Comparison of ENCODE assay signal across 12 cellular contexts in the genomic region with DNA sequence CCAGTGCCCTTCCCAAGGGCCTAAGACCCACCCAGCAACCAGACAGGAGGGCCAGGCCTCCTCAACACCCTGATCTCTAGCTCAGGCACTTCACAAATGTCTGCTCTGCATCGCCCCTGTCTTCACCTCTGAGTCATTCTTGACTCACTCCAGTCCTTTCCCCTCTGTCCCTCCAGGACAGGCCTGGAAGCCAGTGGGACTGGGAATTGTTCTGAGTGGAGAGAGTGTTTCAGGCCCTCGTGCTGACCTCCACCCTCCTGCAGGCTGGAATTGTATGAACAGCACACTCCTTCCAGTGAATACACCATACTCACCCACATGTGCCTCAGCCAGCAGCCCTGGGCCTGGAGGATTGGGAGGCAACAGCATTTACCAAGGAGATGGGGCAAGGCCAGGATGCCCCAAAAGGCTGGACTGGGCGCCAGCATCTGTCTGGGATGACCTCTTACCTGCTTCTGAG.
DNase-seq lines count a peak whose midpoint lies in the region; ATAC-seq and TF ChIP-seq lines count a peak whose summit lies in the region.
"Had no signal": no experiment of that assay in that cellular context is flagged by ENCODE, and none has a peak within 500 bp of the region (broad histone marks: within the 10 kb centered on the region; RNA-seq: fewer than 3 reads in every experiment).

No MANE protein-coding gene starts in this region.

- no peak for TF ChIP-seq CTCF in fibroblast of mammary gland (conservative IDR thresholded peaks at IDR 0.05; ENCODE audit: control insufficient read depth, insufficient read depth, low read depth, low read length)

- H3K4me1 Mint-ChIP-seq in CD8-positive, alpha-beta memory T cell, result no peaks in the 10 kb centered on the region
- H3K4me1 Mint-ChIP-seq: activated naive CD8-positive, alpha-beta T cell treated with anti-CD3 and anti-CD28 coated beads for 36 hours; CD14-positive monocyte; nephron had no signal

- no peaks in the 10 kb centered on the region for H3K9me3 Mint-ChIP-seq in CD8-positive, alpha-beta memory T cell
- H3K9me3 Mint-ChIP-seq: activated naive CD8-positive, alpha-beta T cell treated with anti-CD3 and anti-CD28 coated beads for 36 hours had no signal

- peaks cover 6% of the 10 kb centered on the region for H3K4me1 ChIP-seq in mesodermal cell (ENCODE audit: control insufficient read depth, insufficient read depth, low read length, poor library complexity, severe bottlenecking)
- H3K4me1 ChIP-seq in CD8-positive, alpha-beta memory T cell (ENCODE audit: insufficient read depth, low read length), result no peaks in the 10 kb centered on the region

- H3K36me3 Mint-ChIP-seq in CD8-positive, alpha-beta memory T cell, result no peaks in the 10 kb centered on the region
- H3K36me3 Mint-ChIP-seq: activated naive CD8-positive, alpha-beta T cell treated with anti-CD3 and anti-CD28 coated beads for 36 hours; CD14-positive monocyte had no signal

- peaks cover 3 to 8% of the 10 kb centered on the region in 2 donors for H3K27me3 Mint-ChIP-seq in CD8-positive, alpha-beta memory T cell
- H3K27me3 Mint-ChIP-seq: activated naive CD8-positive, alpha-beta T cell treated with anti-CD3 and anti-CD28 coated beads for 36 hours had no signal

- DNase-seq in EL, result peak; percentile 86
- peak; percentile 13 for DNase-seq in RKO (ENCODE audit: low spot score)
- peak; percentile 90 for DNase-seq in fibroblast of mammary gland (ENCODE audit: low read depth)
- no peak for DNase-seq in CD8-positive, alpha-beta memory T cell
- DNase-seq: activated naive CD8-positive, alpha-beta T cell treated with anti-CD3 and anti-CD28 coated beads for 36 hours had no signal

- H3K9me3 ChIP-seq in mesodermal cell (ENCODE audit: control insufficient read depth, low read length), result no peaks in the 10 kb centered on the region
- no peaks in the 10 kb centered on the region for H3K9me3 ChIP-seq in CD8-positive, alpha-beta memory T cell (ENCODE audit: low read length)

- no peak for ATAC-seq in GM18517 (IDR thresholded peaks at IDR 0.05; ENCODE audit: unreplicated experiment)
- no peak for ATAC-seq in HG03565 (IDR thresholded peaks at IDR 0.05; ENCODE audit: unreplicated experiment)
- ATAC-seq in GM21367 (IDR thresholded peaks at IDR 0.05; ENCODE audit: unreplicated experiment), result no peak

- H3K27ac ChIP-seq in mesodermal cell (ENCODE audit: low read depth, low read length, severe bottlenecking), result peak overlapping the region; percentile 31
- H3K27ac ChIP-seq in CD8-positive, alpha-beta memory T cell (ENCODE audit: low read depth, low read length), result no peak overlapping the region
- H3K27ac ChIP-seq: skin epidermis had no signal

- no peak overlapping the region for H3K4me3 Mint-ChIP-seq in CD8-positive, alpha-beta memory T cell
- H3K4me3 Mint-ChIP-seq: activated naive CD8-positive, alpha-beta T cell treated with anti-CD3 and anti-CD28 coated beads for 36 hours; CD14-positive monocyte; nephron had no signal

- 75 to 92% methylated on average over 1 to 2 of the region's 3 CpGs for WGBS in mesodermal cell (ENCODE audit: insufficient coverage in 2 of 2), 2 experiments

- no peaks in the 10 kb centered on the region for H3K36me3 ChIP-seq in mesodermal cell (ENCODE audit: control insufficient read depth, insufficient read depth, low read length)
- H3K36me3 ChIP-seq in CD8-positive, alpha-beta memory T cell (ENCODE audit: insufficient read depth, low read length), result no peaks in the 10 kb centered on the region

- CTCF ChIA-PET in CD8-positive, alpha-beta memory T cell (lab: Charles Lee), result no interaction called here

- H3K4me3 ChIP-seq in fibroblast of mammary gland (ENCODE audit: control insufficient read depth, low read depth, low read length) (no peak overlapping the region), mesodermal cell (ENCODE audit: extremely low read depth, insufficient read depth, low read length, poor library complexity, severe bottlenecking) (no peak overlapping the region)
- H3K4me3 ChIP-seq in CD8-positive, alpha-beta memory T cell (ENCODE audit: low read length), result no peak overlapping the region
- H3K4me3 ChIP-seq: skin epidermis had no signal

- POLR2A ChIA-PET in CD8-positive, alpha-beta memory T cell (lab: Charles Lee), result no interaction called here

- no peak overlapping the region for H3K27ac Mint-ChIP-seq in CD8-positive, alpha-beta memory T cell
- H3K27ac Mint-ChIP-seq: activated naive CD8-positive, alpha-beta T cell treated with anti-CD3 and anti-CD28 coated beads for 36 hours; CD14-positive monocyte; nephron had no signal

- no peaks in the 10 kb centered on the region for H3K27me3 ChIP-seq in CD8-positive, alpha-beta memory T cell (ENCODE audit: insufficient read depth, low read length, poor library complexity, severe bottlenecking)

Comparison
In these comparisons a context has a peak if more than half of its experiments do, and no peak if none do; other contexts are left out.
1. DNase-seq: peak in EL (single experiment), RKO (single experiment) and fibroblast of mammary gland (single experiment); none in CD8-positive, alpha-beta memory T cell (0 of 5).